In genomic region chr14:104890292-104890691, GRCh38 we compare ENCODE assay signal across 6 cellular contexts. TPM values are rescaled to one million over a fixed set of nuclear protein-coding genes. Genes with fewer than 3 reads are reported as not detected.
"Had no signal": no experiment of that assay in that cellular context is flagged by ENCODE, and none has a peak within 500 bp of the region (broad histone marks: within the 10 kb centered on the region; RNA-seq: fewer than 3 reads in every experiment).

No MANE protein-coding gene starts in this region.

RNA-seq across cellular contexts. Expression of gene CEP170B, which starts 25.2 kb away (rescaled TPM):
- polyA plus RNA-seq: immature natural killer cell had no signal

RNA-seq across cellular contexts. Expression of gene PLD4, which starts 34.4 kb away (rescaled TPM):
- total RNA-seq: hepatocyte, left lobe of liver, lung microvascular endothelial cell, myocyte had no signal
- polyA plus RNA-seq: keratinocyte had no signal
